ENCODE assay signal across 19 cellular contexts in genomic region chr12:119721306-119721705, GRCh38. TPM values are rescaled to one million over a fixed set of nuclear protein-coding genes. Genes with fewer than 3 reads are reported as not detected.
A peak's percentile ranks its signal among the peaks of the same experiment; 100 is the strongest.
DNase-seq lines count a peak whose midpoint lies in the region; ATAC-seq and TF ChIP-seq lines count a peak whose summit lies in the region.
"Had no signal": no experiment of that assay in that cellular context is flagged by ENCODE, and none has a peak within 500 bp of the region (broad histone marks: within the 10 kb centered on the region; RNA-seq: fewer than 3 reads in every experiment).

No MANE protein-coding gene starts in this region.

- peak overlapping the region in 52 of 59 donors; percentile 16 to 85 (median 73) for H3K27ac ChIP-seq in dorsolateral prefrontal cortex
- H3K27ac ChIP-seq: BLaER1, C4-2B had no signal

- peak; percentile 87 for DNase-seq in G401 (ENCODE audit: low spot score)
- peak; percentile 83 for DNase-seq in cerebellar cortex (ENCODE audit: low spot score)
- peak in 1 of 10 donors; percentile 31 for DNase-seq in dorsolateral prefrontal cortex
- DNase-seq in superior temporal gyrus (ENCODE audit: extremely low spot score) = peak; percentile 60
- DNase-seq in effector memory CD8-positive, alpha-beta T cell = no peak
- no peak for DNase-seq in midbrain (lab: John Stamatoyannopoulos, UW)
- DNase-seq: Caco-2; CD4-positive, CD25-positive, alpha-beta regulatory T cell; CD8-positive, alpha-beta T cell; DMS153; DND-41; GDM1; GOT3; HCEC 1CT had no signal

- ATAC-seq in effector memory CD8-positive, alpha-beta T cell (replicated peaks) = no peak
- no peak for ATAC-seq in GM19395 (IDR thresholded peaks at IDR 0.05; ENCODE audit: unreplicated experiment)
- ATAC-seq: CD8-positive, alpha-beta T cell; GM12878 had no signal

- H3K36me3 Mint-ChIP-seq in effector memory CD8-positive, alpha-beta T cell (ENCODE audit: insufficient read depth) = peaks cover 5% of the 10 kb centered on the region
- H3K36me3 Mint-ChIP-seq: CD4-positive, CD25-positive, alpha-beta regulatory T cell; CD8-positive, alpha-beta T cell had no signal

- in situ Hi-C loops in G401 (cut with HindIII; ENCODE audit: low sequenced_read_pairs) = no loop called here

- no peaks in the 10 kb centered on the region for H3K9me3 Mint-ChIP-seq in effector memory CD8-positive, alpha-beta T cell
- H3K9me3 Mint-ChIP-seq: CD4-positive, CD25-positive, alpha-beta regulatory T cell; CD8-positive, alpha-beta T cell had no signal

- H3K4me3 ChIP-seq in dorsolateral prefrontal cortex = no peak overlapping the region
- H3K4me3 ChIP-seq: BLaER1, GM12878 had no signal

- no peak overlapping the region for H3K4me3 Mint-ChIP-seq in effector memory CD8-positive, alpha-beta T cell
- H3K4me3 Mint-ChIP-seq: B cell; CD4-positive, CD25-positive, alpha-beta regulatory T cell; CD8-positive, alpha-beta T cell had no signal

- H3K4me1 Mint-ChIP-seq in effector memory CD8-positive, alpha-beta T cell (ENCODE audit: low read depth in 2 of 2) = no peaks in the 10 kb centered on the region
- H3K4me1 Mint-ChIP-seq: B cell had no signal

- H3K27me3 Mint-ChIP-seq in effector memory CD8-positive, alpha-beta T cell = no peaks in the 10 kb centered on the region
- H3K27me3 Mint-ChIP-seq: B cell; CD4-positive, CD25-positive, alpha-beta regulatory T cell had no signal

- H3K27ac Mint-ChIP-seq in effector memory CD8-positive, alpha-beta T cell = no peak overlapping the region
- H3K27ac Mint-ChIP-seq: B cell; CD4-positive, CD25-positive, alpha-beta regulatory T cell; CD8-positive, alpha-beta T cell had no signal

- TF ChIP-seq CTCF in dorsolateral prefrontal cortex (IDR thresholded peaks at IDR 0.05 in 54 of 56, conservative IDR thresholded peaks at IDR 0.05 in 2 of 56; ENCODE audit: low read depth in 1 of 56, partially characterized antibody in 56 of 56) = no peak

- no peaks in the 10 kb centered on the region for H3K27me3 ChIP-seq in dorsolateral prefrontal cortex
- H3K27me3 ChIP-seq: BLaER1 had no signal

- intact Hi-C loops in dorsolateral prefrontal cortex (cut with DNase I) = no loop called here

RNA-seq across cellular contexts. Expression of gene PRKAB1, which starts 53.4 kb away (rescaled TPM):
- total RNA-seq in G401 (2014; rRNA removed; shearing (Covaris generic)) = 13.6 and 20.3 TPM in 2 replicates
- 10 to 100 TPM; 17.0 to 44.5 (median 30.2) TPM for total RNA-seq in dorsolateral prefrontal cortex

Comparison
In these comparisons a context has a peak if more than half of its experiments do, and no peak if none do; other contexts are left out.
1. DNase-seq: peak in G401 (single experiment), cerebellar cortex (single experiment) and superior temporal gyrus (single experiment); none in effector memory CD8-positive, alpha-beta T cell (0 of 3) and midbrain (single experiment).